ENCODE assay signal across 10 cellular contexts in the genomic region with DNA sequence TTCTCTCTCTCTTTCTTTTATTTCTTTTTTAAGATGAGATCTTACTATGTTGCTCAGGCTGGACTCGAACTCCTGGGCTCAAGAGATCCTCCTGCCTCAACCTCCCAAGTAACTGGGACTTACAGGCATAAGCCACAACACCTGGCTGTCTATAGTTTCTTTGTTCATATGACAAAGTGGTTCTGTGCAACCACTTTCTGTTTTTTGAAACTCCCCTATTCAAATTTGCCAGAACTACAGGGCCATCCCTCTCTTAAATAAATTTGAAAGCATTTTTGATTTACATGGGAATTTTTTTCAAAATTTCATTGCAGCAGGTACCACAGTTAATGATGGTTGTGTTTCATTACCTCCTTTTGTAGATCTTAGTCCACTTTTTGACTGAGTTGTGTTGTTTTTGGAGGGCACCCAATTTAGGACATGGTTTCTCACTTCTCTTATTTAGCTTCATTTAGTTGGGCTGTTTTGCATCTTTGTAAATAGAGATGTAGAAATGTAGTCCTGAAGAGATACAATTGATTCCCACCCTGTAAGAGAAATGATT.
DNase-seq lines count a peak whose midpoint lies in the region; ATAC-seq and TF ChIP-seq lines count a peak whose summit lies in the region.
"Had no signal": no experiment of that assay in that cellular context is flagged by ENCODE, and none has a peak within 500 bp of the region (broad histone marks: within the 10 kb centered on the region; RNA-seq: fewer than 3 reads in every experiment).

No MANE protein-coding gene starts in this region.

- DNase-seq in GM12864 (ENCODE audit: low read depth) (peak; percentile 81), WTC11 (ENCODE audit: low spot score) (no peak), iPS-NIHi11 (ENCODE audit: low spot score) (no peak), epidermal melanocyte (ENCODE audit: insufficient read length, low spot score) (no peak), NCI-H446 (lab: John Stamatoyannopoulos, UW) (no peak)
- DNase-seq: NCI-H1930 had no signal

- no peaks in the 10 kb centered on the region for H3K9me3 Mint-ChIP-seq in WTC11
- H3K9me3 Mint-ChIP-seq: activated T-helper 2 cell treated with anti-CD3 and anti-CD28 coated beads, Interferon-gamma antibody, Interleukin-2, Interleukin-4, amounts not matched to agents 10 μg/mL and 5 μg/mL and 100 μg/mL, durations not matched to agents 14 hours and 24 hours and 36 hours had no signal

- CTCF ChIA-PET in WTC11 (lab: Charles Lee): interaction anchor here (1.2 kb wide), 1 partner anchor 56 kb away, joined by 3 read pairs; no protein-coding TSS in a partner anchor

- TF ChIP-seq CTCF in GM12864 (IDR thresholded peaks at IDR 0.05; ENCODE audit: low read depth, low read length, missing control alignments) (no peak), WTC11 (IDR thresholded peaks at IDR 0.05) (no peak)

- ATAC-seq in GM19351 (IDR thresholded peaks at IDR 0.05; ENCODE audit: unreplicated experiment): peak; percentile 78
- ATAC-seq in HG02678 (IDR thresholded peaks at IDR 0.05; ENCODE audit: unreplicated experiment): peak; percentile 87
- peak; percentile 80 for ATAC-seq in HG03439 (IDR thresholded peaks at IDR 0.05; ENCODE audit: unreplicated experiment)
- ATAC-seq in WTC11: no peak

- peaks cover 5% of the 10 kb centered on the region for H3K4me1 Mint-ChIP-seq in WTC11

- no peak overlapping the region for H3K27ac Mint-ChIP-seq in WTC11
- H3K27ac Mint-ChIP-seq: activated T-helper 2 cell treated with anti-CD3 and anti-CD28 coated beads, Interferon-gamma antibody, Interleukin-2, Interleukin-4, amounts not matched to agents 10 μg/mL and 5 μg/mL and 100 μg/mL, durations not matched to agents 14 hours and 24 hours and 36 hours had no signal

- H3K36me3 Mint-ChIP-seq in WTC11: 0 out of 2 replicates have a peak, but pooled peaks cover 4% of the 10 kb centered on the region

- H3K4me3 Mint-ChIP-seq in WTC11: no peak overlapping the region

- POLR2A ChIA-PET in WTC11 (lab: Charles Lee): no interaction called here

- H3K4me3 ChIP-seq in GM12864 (ENCODE audit: low read depth, low read length): no peak overlapping the region

- no peaks in the 10 kb centered on the region for H3K27me3 Mint-ChIP-seq in WTC11 (ENCODE audit: low read depth)

TF ChIP-seq in WTC11, 78 proteins besides CTCF, POLR2A, EP300 and RAD21:
- TF ChIP-seq ZNF263 (CRISPR knock-in tag; IDR thresholded peaks at IDR 0.05; ENCODE audit: low read depth) (no peak), RELA (CRISPR knock-in tag; IDR thresholded peaks at IDR 0.05; ENCODE audit: borderline replicate concordance) (no peak), GTF2I (CRISPR knock-in tag; conservative IDR thresholded peaks at IDR 0.05) (no peak), CREM (CRISPR knock-in tag; IDR thresholded peaks at IDR 0.05) (no peak), SMAD3 (CRISPR knock-in tag; IDR thresholded peaks at IDR 0.05; ENCODE audit: borderline replicate concordance) (no peak), NR3C1 (CRISPR knock-in tag; conservative IDR thresholded peaks at IDR 0.05; ENCODE audit: low read depth) (no peak), ZNF671 (CRISPR knock-in tag; IDR thresholded peaks at IDR 0.05) (no peak), TEAD4 (CRISPR knock-in tag; IDR thresholded peaks at IDR 0.05) (no peak), NR2C2 (CRISPR knock-in tag; IDR thresholded peaks at IDR 0.05) (no peak), IRF2 (CRISPR knock-in tag; IDR thresholded peaks at IDR 0.05; ENCODE audit: borderline replicate concordance, low read depth) (no peak), CREB1 (CRISPR knock-in tag; IDR thresholded peaks at IDR 0.05) (no peak), ZNF121 (CRISPR knock-in tag; IDR thresholded peaks at IDR 0.05) (no peak), SMAD4 (CRISPR knock-in tag; IDR thresholded peaks at IDR 0.05) (no peak)
- TF ChIP-seq, protein P1, sequence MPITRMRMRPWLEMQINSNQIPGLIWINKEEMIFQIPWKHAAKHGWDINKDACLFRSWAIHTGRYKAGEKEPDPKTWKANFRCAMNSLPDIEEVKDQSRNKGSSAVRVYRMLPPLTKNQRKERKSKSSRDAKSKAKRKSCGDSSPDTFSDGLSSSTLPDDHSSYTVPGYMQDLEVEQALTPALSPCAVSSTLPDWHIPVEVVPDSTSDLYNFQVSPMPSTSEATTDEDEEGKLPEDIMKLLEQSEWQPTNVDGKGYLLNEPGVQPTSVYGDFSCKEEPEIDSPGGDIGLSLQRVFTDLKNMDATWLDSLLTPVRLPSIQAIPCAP (CRISPR knock-in tag; IDR thresholded peaks at IDR 0.05): no peak
- TF ChIP-seq, protein P2, sequence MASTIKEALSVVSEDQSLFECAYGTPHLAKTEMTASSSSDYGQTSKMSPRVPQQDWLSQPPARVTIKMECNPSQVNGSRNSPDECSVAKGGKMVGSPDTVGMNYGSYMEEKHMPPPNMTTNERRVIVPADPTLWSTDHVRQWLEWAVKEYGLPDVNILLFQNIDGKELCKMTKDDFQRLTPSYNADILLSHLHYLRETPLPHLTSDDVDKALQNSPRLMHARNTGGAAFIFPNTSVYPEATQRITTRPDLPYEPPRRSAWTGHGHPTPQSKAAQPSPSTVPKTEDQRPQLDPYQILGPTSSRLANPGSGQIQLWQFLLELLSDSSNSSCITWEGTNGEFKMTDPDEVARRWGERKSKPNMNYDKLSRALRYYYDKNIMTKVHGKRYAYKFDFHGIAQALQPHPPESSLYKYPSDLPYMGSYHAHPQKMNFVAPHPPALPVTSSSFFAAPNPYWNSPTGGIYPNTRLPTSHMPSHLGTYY (CRISPR knock-in tag; IDR thresholded peaks at IDR 0.05): no peak
TF ChIP-seq in WTC11: peak in this region for 0.
